In genomic region chr20:4772132-4772531, GRCh38 we compare ENCODE assay signal across 7 cellular contexts. TPM values are rescaled to one million over a fixed set of nuclear protein-coding genes. Genes with fewer than 3 reads are reported as not detected.
"Had no signal": no experiment of that assay in that cellular context is flagged by ENCODE, and none has a peak within 500 bp of the region (broad histone marks: within the 10 kb centered on the region; RNA-seq: fewer than 3 reads in every experiment).

No MANE protein-coding gene starts in this region.

- H3K36me3 Mint-ChIP-seq: IgD-negative memory B cell had no signal

- ATAC-seq: K562 had no signal

- FAIRE-seq: HTR-8/SVneo, K562 had no signal

- H3K4me3 ChIP-seq: K562 had no signal

- H3K27me3 Mint-ChIP-seq: IgD-negative memory B cell had no signal

- H3K27ac Mint-ChIP-seq: IgD-negative memory B cell had no signal

- H3K27ac ChIP-seq: HL-60 had no signal

- DNase-seq: IMR-90, KG1 had no signal

RNA-seq across cellular contexts. Expression of gene PRND, which starts 50.4 kb away (rescaled TPM):
- total RNA-seq: HT-29, IMR-90, K562 had no signal
- polyA plus RNA-seq: IMR-90, K562 had no signal

RNA-seq across cellular contexts. Expression of gene RASSF2, which starts 51.3 kb away (rescaled TPM):
- total RNA-seq: HT-29 had no signal
